20 cellular contexts compared by ENCODE assay signal in genomic region chr3:138230525-138230924, GRCh38. TPM values are rescaled to one million over a fixed set of nuclear protein-coding genes. Genes with fewer than 3 reads are reported as not detected.
DNase-seq lines count a peak whose midpoint lies in the region; ATAC-seq, FAIRE-seq and TF ChIP-seq lines count a peak whose summit lies in the region.
"Had no signal": no experiment of that assay in that cellular context is flagged by ENCODE, and none has a peak within 500 bp of the region (broad histone marks: within the 10 kb centered on the region; RNA-seq: fewer than 3 reads in every experiment).

No MANE protein-coding gene starts in this region.

- peak; percentile 34 for DNase-seq in AG10803 (ENCODE audit: low read depth)
- no peak for DNase-seq in GM12891 (ENCODE audit: insufficient read length, low spot score)
- no peak for DNase-seq in RWPE2 (ENCODE audit: low spot score)
- peak; percentile 23 for DNase-seq in fibroblast of the aortic adventitia (ENCODE audit: low read depth)
- no peak for DNase-seq in SW480 (ENCODE audit: low spot score)
- DNase-seq in cardiac septum (ENCODE audit: low spot score): no peak
- DNase-seq: activated CD8-positive, alpha-beta memory T cell treated with anti-CD3 and anti-CD28 coated beads for 24 hours; anterior cingulate cortex; BE2C; left ventricle myocardium inferior; NCI-H2029 treated with DMSO at 0.1 percent for 48 hours; NCI-H510A; Right ventricle myocardium superior; thyroid gland; WERI-Rb-1 had no signal

- H3K36me3 ChIP-seq in RWPE2 (ENCODE audit: low read depth): peaks cover 79% of the 10 kb centered on the region

- ATAC-seq in RWPE2 (ENCODE audit: low read depth): peak; percentile 38; the same call in 1 of the 3 replicates
- ATAC-seq in HG02938 (IDR thresholded peaks at IDR 0.05; ENCODE audit: unreplicated experiment): no peak
- ATAC-seq in GM21786 (IDR thresholded peaks at IDR 0.05; ENCODE audit: unreplicated experiment): no peak

- H3K27ac ChIP-seq in RWPE2 (ENCODE audit: poor library complexity, severe bottlenecking): no peak overlapping the region
- H3K27ac ChIP-seq: coronary artery, left ventricle myocardium inferior, parathyroid adenoma, skin epidermis, thyroid gland, WERI-Rb-1 had no signal

- intact Hi-C loops in cardiac septum (cut with DNase I): no loop called here

- TF ChIP-seq CTCF in AG10803 (conservative IDR thresholded peaks at IDR 0.05; ENCODE audit: low read length) (no peak), RWPE2 (IDR thresholded peaks at IDR 0.05; ENCODE audit: poor library complexity, severe bottlenecking) (no peak), fibroblast of the aortic adventitia (IDR thresholded peaks at IDR 0.05; ENCODE audit: insufficient read depth, low read length) (no peak)

- FAIRE-seq in GM12891 (lab: Jason Lieb, UNC): peak; percentile 5

- H3K4me1 ChIP-seq in RWPE2 (ENCODE audit: insufficient read depth, poor library complexity, severe bottlenecking): no peaks in the 10 kb centered on the region
- H3K4me1 ChIP-seq: BE2C, parathyroid adenoma, thyroid gland had no signal

- H3K27me3 ChIP-seq in RWPE2 (ENCODE audit: insufficient read depth, poor library complexity, severe bottlenecking): no peaks in the 10 kb centered on the region
- H3K27me3 ChIP-seq: BE2C, thyroid gland had no signal

- H3K9me3 ChIP-seq in RWPE2 (ENCODE audit: severe bottlenecking): no peaks in the 10 kb centered on the region
- H3K9me3 ChIP-seq: BE2C, left ventricle myocardium inferior, thyroid gland had no signal

- TF ChIP-seq POLR2A in GM12891 (IDR thresholded peaks at IDR 0.05; ENCODE audit: low read depth, low read length): no peak

- H3K4me3 ChIP-seq in AG10803 (ENCODE audit: low read length) (no peak overlapping the region), RWPE2 (ENCODE audit: severe bottlenecking) (no peak overlapping the region), fibroblast of the aortic adventitia (ENCODE audit: low read depth, low read length) (no peak overlapping the region)
- H3K4me3 ChIP-seq: coronary artery, left ventricle myocardium inferior, skin epidermis, thyroid gland had no signal

TF ChIP-seq in GM12891, 5 proteins besides CTCF, POLR2A, EP300 and RAD21:
- TF ChIP-seq POU2F2 (IDR thresholded peaks at IDR 0.05; ENCODE audit: low read depth, low read length) (no peak), TAF1 (IDR thresholded peaks at IDR 0.05; ENCODE audit: low read depth, low read length) (no peak), SPI1 (IDR thresholded peaks at IDR 0.05; ENCODE audit: low read depth, low read length) (no peak), PAX5 (IDR thresholded peaks at IDR 0.05; ENCODE audit: insufficient read depth, low read length, severe bottlenecking) (no peak), POLR2AphosphoS5 (IDR thresholded peaks at IDR 0.05; ENCODE audit: low read depth, low read length) (no peak)

RNA-seq across cellular contexts. Expression of gene ARMC8, which starts 43.4 kb away (rescaled TPM):
- 16.1 TPM for polyA plus RNA-seq in GM12891 (2012; ENCODE audit: low read depth, missing spikeins)
- 44.0 and 49.8 TPM in 2 replicates for total RNA-seq in fibroblast of the aortic adventitia (ENCODE audit: low replicate concordance)
- total RNA-seq in cardiac septum: 34.2 TPM

RNA-seq across cellular contexts. Expression of gene DBR1, which starts 55.8 kb away (rescaled TPM):
- polyA plus RNA-seq in GM12891 (2012; ENCODE audit: low read depth, missing spikeins): 7.2 TPM
- total RNA-seq in fibroblast of the aortic adventitia (ENCODE audit: low replicate concordance) (17.5 and 26.6 TPM in 2 replicates), cardiac septum (7.4 TPM)

Comparison
In these comparisons a context has a peak if more than half of its experiments do, and no peak if none do; other contexts are left out.
1. DNase-seq: peak in AG10803 (single experiment) and fibroblast of the aortic adventitia (single experiment); none in GM12891 (single experiment), RWPE2 (single experiment), SW480 (single experiment) and cardiac septum (single experiment).